Comparison of ENCODE assay signal across 11 cellular contexts in the genomic region with DNA sequence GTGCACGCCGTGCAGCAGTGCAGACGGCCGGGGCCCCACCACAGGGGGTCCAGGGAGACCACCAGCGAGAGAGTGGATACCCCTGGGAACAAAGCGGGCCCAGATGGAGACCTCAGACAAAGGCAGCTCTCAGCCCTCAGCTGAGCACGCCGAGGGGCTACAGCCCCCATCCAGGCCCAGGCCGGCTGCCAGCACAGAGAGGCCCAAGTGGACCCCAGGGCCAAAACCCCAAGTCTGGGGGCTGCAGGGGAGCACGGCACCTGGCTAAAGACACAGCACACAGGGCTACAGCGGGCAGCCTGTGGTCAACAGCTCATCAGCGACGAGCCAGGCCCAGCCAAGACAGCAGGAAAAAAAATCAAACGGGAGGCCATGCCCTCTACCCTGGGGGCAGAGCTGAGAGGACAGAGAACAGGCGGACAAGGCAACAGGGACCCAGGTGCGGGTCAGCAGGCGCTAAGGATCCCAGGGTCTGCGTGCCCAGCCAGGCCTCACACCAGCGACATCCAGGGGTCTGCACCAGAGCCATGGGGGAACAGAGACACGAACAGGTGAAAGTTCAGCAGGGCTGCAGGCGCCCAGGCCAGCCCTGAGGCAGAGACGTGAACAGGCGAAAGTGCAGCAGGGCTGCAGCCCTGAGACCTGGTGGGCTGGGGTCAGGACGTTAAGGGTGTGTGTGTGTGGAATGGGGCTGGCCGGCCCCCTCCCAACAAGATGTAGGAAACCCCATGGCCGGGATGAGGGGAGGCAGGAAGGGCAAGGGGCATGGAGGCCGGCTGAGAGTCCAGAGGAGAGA. TPM values are rescaled to one million over a fixed set of nuclear protein-coding genes. Genes with fewer than 3 reads are reported as not detected.
DNase-seq lines count a peak whose midpoint lies in the region; ATAC-seq and TF ChIP-seq lines count a peak whose summit lies in the region.
"Had no signal": no experiment of that assay in that cellular context is flagged by ENCODE, and none has a peak within 500 bp of the region (broad histone marks: within the 10 kb centered on the region; RNA-seq: fewer than 3 reads in every experiment).

No MANE protein-coding gene starts in this region.

- H3K27ac ChIP-seq in MM.1S (ENCODE audit: low read length) (peak overlapping the region; percentile 58; the same call in 1 of the 2 replicates), lower lobe of right lung (peak overlapping the region; percentile 21)

- DNase-seq in MM.1S, result no peak
- peak; percentile 18 for DNase-seq in activated naive CD8-positive, alpha-beta T cell treated with anti-CD3 and anti-CD28 coated beads, Interleukin-2, amount 10 ng/mL, durations not matched to agents 7 days and 5 days
- DNase-seq in lower lobe of right lung, result peak; percentile 38
- no peak for DNase-seq in stimulated activated naive B cell treated with anti-CD40 and anti-IgM and Interleukin-4, amounts not matched to agents 10 μg/mL and 1 μg/mL and 100 μg/mL, for 72 hours
- no peak for DNase-seq in NCI-H146 (lab: John Stamatoyannopoulos, UW)
- DNase-seq in NCI-H2171 treated with DMSO at 0.1 percent for 48 hours (lab: John Stamatoyannopoulos, UW), result no peak
- no peak for DNase-seq in GM19240 (ENCODE audit: insufficient read length, low spot score)
- DNase-seq in GM03348 (ENCODE audit: low spot score), result no peak
- DNase-seq: NCI-H2029, occipital lobe, SW 1271 had no signal

- H3K79me2 ChIP-seq in MM.1S (ENCODE audit: low read length), result peaks cover 91% of the 10 kb centered on the region

- H3K9me3 ChIP-seq in MM.1S (replicated peaks; ENCODE audit: insufficient read depth, low read length) (no peaks in the 10 kb centered on the region), lower lobe of right lung (no peaks in the 10 kb centered on the region)

- H3K4me3 Mint-ChIP-seq in activated naive CD8-positive, alpha-beta T cell treated with anti-CD3 and anti-CD28 coated beads, Interleukin-2, amount 10 ng/mL, durations not matched to agents 7 days and 5 days, result no peak overlapping the region
- peak overlapping the region in 1 of 2 donors; percentile 21 for H3K4me3 Mint-ChIP-seq in stimulated activated naive B cell treated with anti-CD40 and anti-IgM and Interleukin-4, amounts not matched to agents 10 μg/mL and 1 μg/mL and 100 μg/mL, for 72 hours

- H3K4me2 ChIP-seq in MM.1S (ENCODE audit: low read depth, low read length), result no peak overlapping the region

- H3K27me3 Mint-ChIP-seq in activated naive CD8-positive, alpha-beta T cell treated with anti-CD3 and anti-CD28 coated beads, Interleukin-2, amount 10 ng/mL, durations not matched to agents 7 days and 5 days, result no peaks in the 10 kb centered on the region
- no peaks in the 10 kb centered on the region for H3K27me3 Mint-ChIP-seq in stimulated activated naive B cell treated with anti-CD40 and anti-IgM and Interleukin-4, amounts not matched to agents 10 μg/mL and 1 μg/mL and 100 μg/mL, for 72 hours

- H3K4me1 ChIP-seq in MM.1S (ENCODE audit: low read length) (peaks cover 29% of the 10 kb centered on the region), lower lobe of right lung (peaks cover 8% of the 10 kb centered on the region)

- H3K9ac ChIP-seq in MM.1S (ENCODE audit: low read length), result peak overlapping the region; percentile 42; the same call in 1 of the 2 replicates

- H3K4me3 ChIP-seq in MM.1S (ENCODE audit: low read length), result no peak overlapping the region
- no peak overlapping the region for H3K4me3 ChIP-seq in lower lobe of right lung

- H3K36me3 Mint-ChIP-seq in activated naive CD8-positive, alpha-beta T cell treated with anti-CD3 and anti-CD28 coated beads, Interleukin-2, amount 10 ng/mL, durations not matched to agents 7 days and 5 days, result peaks cover 22% of the 10 kb centered on the region
- H3K36me3 Mint-ChIP-seq in stimulated activated naive B cell treated with anti-CD40 and anti-IgM and Interleukin-4, amounts not matched to agents 10 μg/mL and 1 μg/mL and 100 μg/mL, for 72 hours, result peaks cover 8 to 34% of the 10 kb centered on the region in 2 donors

- H2AFZ ChIP-seq in MM.1S (ENCODE audit: low read length), result no peak overlapping the region

- H3F3A ChIP-seq in MM.1S (ENCODE audit: insufficient read depth, low read length), result peaks cover 21% of the 10 kb centered on the region

- no peaks in the 10 kb centered on the region for H3K27me3 ChIP-seq in MM.1S (replicated peaks; ENCODE audit: insufficient read depth, low read length)
- H3K27me3 ChIP-seq in lower lobe of right lung (ENCODE audit: low read depth), result no peaks in the 10 kb centered on the region

- intact Hi-C loops in lower lobe of right lung (cut with DNase I), result no loop called here

- no peaks in the 10 kb centered on the region for H3K9me2 ChIP-seq in MM.1S (replicated peaks; ENCODE audit: insufficient read depth, low read length)

- H3K27ac Mint-ChIP-seq in activated naive CD8-positive, alpha-beta T cell treated with anti-CD3 and anti-CD28 coated beads, Interleukin-2, amount 10 ng/mL, durations not matched to agents 7 days and 5 days, result peak overlapping the region; percentile 51
- H3K27ac Mint-ChIP-seq in stimulated activated naive B cell treated with anti-CD40 and anti-IgM and Interleukin-4, amounts not matched to agents 10 μg/mL and 1 μg/mL and 100 μg/mL, for 72 hours, result peak overlapping the region; percentile 83

- H3K36me3 ChIP-seq in MM.1S (replicated peaks; ENCODE audit: insufficient read depth, low read length) (no peaks in the 10 kb centered on the region), lower lobe of right lung (no peaks in the 10 kb centered on the region)

- peaks cover 9% of the 10 kb centered on the region for H3K4me1 Mint-ChIP-seq in activated naive CD8-positive, alpha-beta T cell treated with anti-CD3 and anti-CD28 coated beads, Interleukin-2, amount 10 ng/mL, durations not matched to agents 7 days and 5 days
- H3K4me1 Mint-ChIP-seq in stimulated activated naive B cell treated with anti-CD40 and anti-IgM and Interleukin-4, amounts not matched to agents 10 μg/mL and 1 μg/mL and 100 μg/mL, for 72 hours, result peaks cover 40 to 57% of the 10 kb centered on the region in 2 donors

- peaks cover 14% of the 10 kb centered on the region for H3K9me3 Mint-ChIP-seq in activated naive CD8-positive, alpha-beta T cell treated with anti-CD3 and anti-CD28 coated beads, Interleukin-2, amount 10 ng/mL, durations not matched to agents 7 days and 5 days
- peaks cover 5 to 9% of the 10 kb centered on the region in 2 donors for H3K9me3 Mint-ChIP-seq in stimulated activated naive B cell treated with anti-CD40 and anti-IgM and Interleukin-4, amounts not matched to agents 10 μg/mL and 1 μg/mL and 100 μg/mL, for 72 hours

- POLR2A ChIA-PET in activated naive CD8-positive, alpha-beta T cell treated with anti-CD3 and anti-CD28 coated beads, Interleukin-2, amount 10 ng/mL, durations not matched to agents 7 days and 5 days (lab: Charles Lee), result no interaction called here

- TF ChIP-seq CTCF in MM.1S (IDR thresholded peaks at IDR 0.05; ENCODE audit: low read length), result no peak
- TF ChIP-seq CTCF in lower lobe of right lung (IDR thresholded peaks at IDR 0.05), result no peak

- no peak for ATAC-seq in activated naive CD8-positive, alpha-beta T cell treated with anti-CD3 and anti-CD28 coated beads, Interleukin-2, amount 10 ng/mL, durations not matched to agents 7 days and 5 days (ENCODE audit: low read depth)
- ATAC-seq in lower lobe of right lung, result no peak
- no peak for ATAC-seq in stimulated activated naive B cell treated with anti-CD40 and anti-IgM and Interleukin-4, amounts not matched to agents 10 μg/mL and 1 μg/mL and 100 μg/mL, for 72 hours (replicated peaks)

- H4K20me1 ChIP-seq in MM.1S (ENCODE audit: insufficient read depth, low read length), result no peaks in the 10 kb centered on the region

RNA-seq across cellular contexts. Expression of gene RASA3, which starts 34.3 kb away (rescaled TPM):
- 10 to 100 TPM; 65.6 to 73.9 TPM for total RNA-seq in activated naive CD8-positive, alpha-beta T cell treated with anti-CD3 and anti-CD28 coated beads, Interleukin-2, amount 10 ng/mL, durations not matched to agents 7 days and 5 days
- 19.1 TPM for total RNA-seq in lower lobe of right lung

Comparison
In these comparisons a context has a peak if more than half of its experiments do, and no peak if none do; other contexts are left out.
1. DNase-seq: peak in activated naive CD8-positive, alpha-beta T cell treated with anti-CD3 and anti-CD28 coated beads, Interleukin-2, amount 10 ng/mL, durations not matched to agents 7 days and 5 days (single experiment) and lower lobe of right lung (single experiment); none in MM.1S (single experiment), stimulated activated naive B cell treated with anti-CD40 and anti-IgM and Interleukin-4, amounts not matched to agents 10 μg/mL and 1 μg/mL and 100 μg/mL, for 72 hours (single experiment), NCI-H146 (single experiment), NCI-H2171 treated with DMSO at 0.1 percent for 48 hours (single experiment), GM19240 (single experiment) and GM03348 (single experiment).